In genomic region chrX:12948495-12948894, GRCh38 we compare ENCODE assay signal across 13 cellular contexts. TPM values are rescaled to one million over a fixed set of nuclear protein-coding genes. Genes with fewer than 3 reads are reported as not detected.
DNase-seq lines count a peak whose midpoint lies in the region; ATAC-seq and TF ChIP-seq lines count a peak whose summit lies in the region.
"Had no signal": no experiment of that assay in that cellular context is flagged by ENCODE, and none has a peak within 500 bp of the region (broad histone marks: within the 10 kb centered on the region; RNA-seq: fewer than 3 reads in every experiment).

No MANE protein-coding gene starts in this region.

- H3K4me3 ChIP-seq in stomach = no peak overlapping the region
- H3K4me3 ChIP-seq: ovary had no signal

- H3K4me1 Mint-ChIP-seq in activated T-cell treated with anti-CD3 and anti-CD28 coated beads, Interleukin-2, amount 50 U/mL, for 24 hours (ENCODE audit: low read depth) = peaks cover 72% of the 10 kb centered on the region
- peaks cover 39 to 49% of the 10 kb centered on the region in 2 donors for H3K4me1 Mint-ChIP-seq in effector memory CD8-positive, alpha-beta T cell (ENCODE audit: low read depth in 2 of 2)

- intact Hi-C loops in stomach (cut with DNase I; ENCODE audit: low total_unique reads) = no loop called here

- H3K27me3 ChIP-seq in stomach = no peaks in the 10 kb centered on the region
- H3K27me3 ChIP-seq: ovary had no signal

- peaks cover 6 to 37% (median 27%) of the 10 kb centered on the region in 4 donors for H3K4me1 ChIP-seq in stomach

- H3K27ac Mint-ChIP-seq in activated T-cell treated with anti-CD3 and anti-CD28 coated beads, Interleukin-2, amount 50 U/mL, for 24 hours = peak overlapping the region; percentile 93
- peak overlapping the region; percentile 53 to 98 for H3K27ac Mint-ChIP-seq in effector memory CD8-positive, alpha-beta T cell

- no peaks in the 10 kb centered on the region for H3K9me3 Mint-ChIP-seq in activated T-cell treated with anti-CD3 and anti-CD28 coated beads, Interleukin-2, amount 50 U/mL, for 24 hours
- H3K9me3 Mint-ChIP-seq in effector memory CD8-positive, alpha-beta T cell = no peaks in the 10 kb centered on the region

- DNase-seq in activated T-cell treated with anti-CD3 and anti-CD28 coated beads, Interleukin-2, amount 50 U/mL, for 24 hours = no peak
- DNase-seq in activated T-cell treated with anti-CD3 and anti-CD28 coated beads for 4 hours (no peak), NCI-H69 (lab: John Stamatoyannopoulos, UW) (peak; percentile 26), stomach (no peak), SKM-1 (lab: John Stamatoyannopoulos, UW; ENCODE audit: unreplicated experiment) (no peak), T1000 (lab: John Stamatoyannopoulos, UW) (no peak)
- no peak for DNase-seq in effector memory CD8-positive, alpha-beta T cell
- DNase-seq: caudate nucleus, NCI-H345, ovary had no signal

- H3K36me3 ChIP-seq in stomach = no peaks in the 10 kb centered on the region
- H3K36me3 ChIP-seq: ovary had no signal

- H3K9me3 ChIP-seq in stomach = no peaks in the 10 kb centered on the region
- H3K9me3 ChIP-seq: ovary had no signal

- WGBS in stomach, 5 donors = 87 to 100% (median 94%) methylated on average over 2 of the region's 2 CpGs; no CpG with 5 or more reads in 1 of the 5 donors

- TF ChIP-seq EP300 in stomach (IDR thresholded peaks at IDR 0.05) = no peak

- no peaks in the 10 kb centered on the region for H3K36me3 Mint-ChIP-seq in activated T-cell treated with anti-CD3 and anti-CD28 coated beads, Interleukin-2, amount 50 U/mL, for 24 hours (ENCODE audit: low read depth)
- H3K36me3 Mint-ChIP-seq in effector memory CD8-positive, alpha-beta T cell (ENCODE audit: insufficient read depth) = peaks cover 22% of the 10 kb centered on the region

- peak overlapping the region in 4 of 5 donors; percentile 62 to 85 (median 82) for H3K27ac ChIP-seq in stomach

- TF ChIP-seq CTCF in stomach (IDR thresholded peaks at IDR 0.05) = no peak

- no peak for ATAC-seq in effector memory CD8-positive, alpha-beta T cell (replicated peaks)
- ATAC-seq in GM18858 (IDR thresholded peaks at IDR 0.05; ENCODE audit: unreplicated experiment) = no peak
- ATAC-seq: HCT116 had no signal

- no peak for TF ChIP-seq POLR2A in stomach (IDR thresholded peaks at IDR 0.05)

- H3K4me3 Mint-ChIP-seq in activated T-cell treated with anti-CD3 and anti-CD28 coated beads, Interleukin-2, amount 50 U/mL, for 24 hours = no peak overlapping the region
- peak overlapping the region; percentile 34 to 40 for H3K4me3 Mint-ChIP-seq in effector memory CD8-positive, alpha-beta T cell

- H3K27me3 Mint-ChIP-seq in activated T-cell treated with anti-CD3 and anti-CD28 coated beads, Interleukin-2, amount 50 U/mL, for 24 hours = peaks cover 47% of the 10 kb centered on the region
- no peaks in the 10 kb centered on the region for H3K27me3 Mint-ChIP-seq in effector memory CD8-positive, alpha-beta T cell

RNA-seq across cellular contexts. Expression of gene TMSB4X, which starts 26.4 kb away (rescaled TPM):
- total RNA-seq in stomach = 1,000 to 10,000 TPM; 1,734 to 4,964 (median 2,895) TPM
- polyA plus RNA-seq in stomach = over 10,000 TPM in 2 of 3 donors, 1,000 to 10,000 TPM in 1; 4,831 to 14,609 (median 13,196) TPM

RNA-seq across cellular contexts. Expression of gene TLR8, which starts 42.1 kb away (rescaled TPM):
- total RNA-seq in stomach = 1 to 10 TPM in 3 of 5 donors, not detected in 2; 1.5 to 4.0 (median 1.7) TPM
- under 1 TPM in 2 of 3 donors, not detected in 1; 0.13 to 0.31 TPM for polyA plus RNA-seq in stomach
- total RNA-seq: HT-29 had no signal
